Comparison of ENCODE assay signal across 1 cellular context in the genomic region with DNA sequence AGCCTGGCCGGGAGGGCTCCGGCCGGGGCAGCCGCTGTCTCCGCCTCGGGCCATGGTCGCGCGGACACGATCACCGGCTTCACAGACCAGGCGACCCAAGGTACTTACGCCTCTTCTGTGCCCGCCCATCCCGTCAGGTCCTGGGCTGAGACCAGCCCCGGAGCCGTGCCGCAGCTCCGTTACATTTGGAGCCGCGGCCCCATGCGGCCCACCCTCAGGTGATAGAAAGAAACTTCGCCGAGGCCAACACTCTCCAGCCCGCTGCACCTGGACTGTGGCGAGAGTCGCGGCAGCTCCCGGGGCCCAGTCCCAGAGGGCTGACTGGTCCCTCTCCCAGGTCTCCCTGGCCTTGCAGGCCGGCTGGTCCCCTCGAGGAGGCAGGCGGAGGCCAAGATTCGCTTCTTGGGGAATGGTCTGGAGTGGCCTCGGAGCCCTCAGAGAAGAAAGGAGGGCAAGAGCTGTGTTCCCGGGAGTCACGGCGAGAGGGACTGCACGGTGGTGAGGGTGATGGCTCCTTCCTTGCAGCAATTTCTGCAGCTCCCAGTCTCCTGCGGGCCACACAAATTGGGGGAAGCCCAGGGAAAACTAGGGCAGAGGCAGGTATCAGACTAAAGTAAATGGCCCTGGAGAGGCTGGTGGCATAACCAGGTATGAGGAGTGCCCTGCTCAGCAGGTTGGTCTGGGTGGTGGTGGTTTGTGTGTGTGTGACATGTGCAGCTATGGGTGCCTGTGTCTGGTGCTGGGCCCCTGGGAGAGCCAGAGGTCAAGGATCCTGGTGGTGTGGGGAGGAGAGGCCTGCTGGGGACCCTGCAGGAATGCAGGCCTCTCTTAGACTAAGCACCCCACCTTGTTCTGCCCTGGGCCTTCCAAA.
TF ChIP-seq lines count a peak whose summit lies in the region.

No MANE protein-coding gene starts in this region.

TF ChIP-seq in HepG2, 621 proteins besides CTCF, POLR2A, EP300 and RAD21 (continued from another document and continues in another):
- TF ChIP-seq, protein P1, sequence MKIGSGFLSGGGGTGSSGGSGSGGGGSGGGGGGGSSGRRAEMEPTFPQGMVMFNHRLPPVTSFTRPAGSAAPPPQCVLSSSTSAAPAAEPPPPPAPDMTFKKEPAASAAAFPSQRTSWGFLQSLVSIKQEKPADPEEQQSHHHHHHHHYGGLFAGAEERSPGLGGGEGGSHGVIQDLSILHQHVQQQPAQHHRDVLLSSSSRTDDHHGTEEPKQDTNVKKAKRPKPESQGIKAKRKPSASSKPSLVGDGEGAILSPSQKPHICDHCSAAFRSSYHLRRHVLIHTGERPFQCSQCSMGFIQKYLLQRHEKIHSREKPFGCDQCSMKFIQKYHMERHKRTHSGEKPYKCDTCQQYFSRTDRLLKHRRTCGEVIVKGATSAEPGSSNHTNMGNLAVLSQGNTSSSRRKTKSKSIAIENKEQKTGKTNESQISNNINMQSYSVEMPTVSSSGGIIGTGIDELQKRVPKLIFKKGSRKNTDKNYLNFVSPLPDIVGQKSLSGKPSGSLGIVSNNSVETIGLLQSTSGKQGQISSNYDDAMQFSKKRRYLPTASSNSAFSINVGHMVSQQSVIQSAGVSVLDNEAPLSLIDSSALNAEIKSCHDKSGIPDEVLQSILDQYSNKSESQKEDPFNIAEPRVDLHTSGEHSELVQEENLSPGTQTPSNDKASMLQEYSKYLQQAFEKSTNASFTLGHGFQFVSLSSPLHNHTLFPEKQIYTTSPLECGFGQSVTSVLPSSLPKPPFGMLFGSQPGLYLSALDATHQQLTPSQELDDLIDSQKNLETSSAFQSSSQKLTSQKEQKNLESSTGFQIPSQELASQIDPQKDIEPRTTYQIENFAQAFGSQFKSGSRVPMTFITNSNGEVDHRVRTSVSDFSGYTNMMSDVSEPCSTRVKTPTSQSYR (CRISPR knock-in tag; IDR thresholded peaks at IDR 0.05; ENCODE audit: borderline replicate concordance): no peak
- TF ChIP-seq ATAD3A (CRISPR knock-in tag; IDR thresholded peaks at IDR 0.05) (no peak), ZNF430 (CRISPR knock-in tag; IDR thresholded peaks at IDR 0.05) (peak; percentile 79), CCAR2 (optimal IDR thresholded peaks at IDR 0.05; ENCODE audit: low read depth, low read length) (no peak), TBL1XR1 (IDR thresholded peaks at IDR 0.05; ENCODE audit: borderline replicate concordance, low read length, partially characterized antibody) (no peak), ZMAT3 (CRISPR knock-in tag; conservative IDR thresholded peaks at IDR 0.05) (peak; percentile 26; the same call in 1 of the 2 replicates), HMGA1 (CRISPR knock-in tag; conservative IDR thresholded peaks at IDR 0.05) (no peak), RXRB (CRISPR knock-in tag; IDR thresholded peaks at IDR 0.05; ENCODE audit: borderline replicate concordance) (peak; percentile 6; the same call in 1 of the 2 replicates), RFX3 (CRISPR knock-in tag; IDR thresholded peaks at IDR 0.05) (no peak), NFIB (CRISPR knock-in tag; IDR thresholded peaks at IDR 0.05; ENCODE audit: borderline replicate concordance) (no peak), ISL2 (CRISPR knock-in tag; IDR thresholded peaks at IDR 0.05) (no peak), POGZ (CRISPR knock-in tag; IDR thresholded peaks at IDR 0.05) (0 out of 2 replicates have a peak, but pooled peaks have one; percentile 18), MED13 (CRISPR knock-in tag; IDR thresholded peaks at IDR 0.05) (no peak), FIP1L1 (IDR thresholded peaks at IDR 0.05; ENCODE audit: borderline replicate concordance, insufficient read depth, low read depth, low read length) (no peak), TEAD2 (CRISPR knock-in tag; IDR thresholded peaks at IDR 0.05) (no peak), ZSCAN21 (CRISPR knock-in tag; IDR thresholded peaks at IDR 0.05; ENCODE audit: borderline replicate concordance) (peak; percentile 44; the same call in 1 of the 2 replicates), ZNF570 (CRISPR knock-in tag; IDR thresholded peaks at IDR 0.05; ENCODE audit: borderline replicate concordance) (no peak), ELF4 (CRISPR knock-in tag; IDR thresholded peaks at IDR 0.05; ENCODE audit: borderline replicate concordance) (no peak), ZNF44 (CRISPR knock-in tag; IDR thresholded peaks at IDR 0.05) (peak; percentile 57; the same call in 1 of the 2 replicates)
- TF ChIP-seq, protein P2, sequence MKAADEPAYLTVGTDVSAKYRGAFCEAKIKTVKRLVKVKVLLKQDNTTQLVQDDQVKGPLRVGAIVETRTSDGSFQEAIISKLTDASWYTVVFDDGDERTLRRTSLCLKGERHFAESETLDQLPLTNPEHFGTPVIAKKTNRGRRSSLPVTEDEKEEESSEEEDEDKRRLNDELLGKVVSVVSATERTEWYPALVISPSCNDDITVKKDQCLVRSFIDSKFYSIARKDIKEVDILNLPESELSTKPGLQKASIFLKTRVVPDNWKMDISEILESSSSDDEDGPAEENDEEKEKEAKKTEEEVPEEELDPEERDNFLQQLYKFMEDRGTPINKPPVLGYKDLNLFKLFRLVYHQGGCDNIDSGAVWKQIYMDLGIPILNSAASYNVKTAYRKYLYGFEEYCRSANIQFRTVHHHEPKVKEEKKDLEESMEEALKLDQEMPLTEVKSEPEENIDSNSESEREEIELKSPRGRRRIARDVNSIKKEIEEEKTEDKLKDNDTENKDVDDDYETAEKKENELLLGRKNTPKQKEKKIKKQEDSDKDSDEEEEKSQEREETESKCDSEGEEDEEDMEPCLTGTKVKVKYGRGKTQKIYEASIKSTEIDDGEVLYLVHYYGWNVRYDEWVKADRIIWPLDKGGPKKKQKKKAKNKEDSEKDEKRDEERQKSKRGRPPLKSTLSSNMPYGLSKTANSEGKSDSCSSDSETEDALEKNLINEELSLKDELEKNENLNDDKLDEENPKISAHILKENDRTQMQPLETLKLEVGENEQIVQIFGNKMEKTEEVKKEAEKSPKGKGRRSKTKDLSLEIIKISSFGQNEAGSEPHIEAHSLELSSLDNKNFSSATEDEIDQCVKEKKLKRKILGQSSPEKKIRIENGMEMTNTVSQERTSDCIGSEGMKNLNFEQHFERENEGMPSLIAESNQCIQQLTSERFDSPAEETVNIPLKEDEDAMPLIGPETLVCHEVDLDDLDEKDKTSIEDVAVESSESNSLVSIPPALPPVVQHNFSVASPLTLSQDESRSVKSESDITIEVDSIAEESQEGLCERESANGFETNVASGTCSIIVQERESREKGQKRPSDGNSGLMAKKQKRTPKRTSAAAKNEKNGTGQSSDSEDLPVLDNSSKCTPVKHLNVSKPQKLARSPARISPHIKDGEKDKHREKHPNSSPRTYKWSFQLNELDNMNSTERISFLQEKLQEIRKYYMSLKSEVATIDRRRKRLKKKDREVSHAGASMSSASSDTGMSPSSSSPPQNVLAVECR (CRISPR knock-in tag; IDR thresholded peaks at IDR 0.05; ENCODE audit: borderline replicate concordance): peak; percentile 60; the same call in 1 of the 2 replicates
- TF ChIP-seq, protein P3, sequence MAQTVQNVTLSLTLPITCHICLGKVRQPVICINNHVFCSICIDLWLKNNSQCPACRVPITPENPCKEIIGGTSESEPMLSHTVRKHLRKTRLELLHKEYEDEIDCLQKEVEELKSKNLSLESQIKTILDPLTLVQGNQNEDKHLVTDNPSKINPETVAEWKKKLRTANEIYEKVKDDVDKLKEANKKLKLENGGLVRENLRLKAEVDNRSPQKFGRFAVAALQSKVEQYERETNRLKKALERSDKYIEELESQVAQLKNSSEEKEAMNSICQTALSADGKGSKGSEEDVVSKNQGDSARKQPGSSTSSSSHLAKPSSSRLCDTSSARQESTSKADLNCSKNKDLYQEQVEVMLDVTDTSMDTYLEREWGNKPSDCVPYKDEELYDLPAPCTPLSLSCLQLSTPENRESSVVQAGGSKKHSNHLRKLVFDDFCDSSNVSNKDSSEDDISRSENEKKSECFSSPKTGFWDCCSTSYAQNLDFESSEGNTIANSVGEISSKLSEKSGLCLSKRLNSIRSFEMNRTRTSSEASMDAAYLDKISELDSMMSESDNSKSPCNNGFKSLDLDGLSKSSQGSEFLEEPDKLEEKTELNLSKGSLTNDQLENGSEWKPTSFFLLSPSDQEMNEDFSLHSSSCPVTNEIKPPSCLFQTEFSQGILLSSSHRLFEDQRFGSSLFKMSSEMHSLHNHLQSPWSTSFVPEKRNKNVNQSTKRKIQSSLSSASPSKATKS (CRISPR knock-in tag; IDR thresholded peaks at IDR 0.05): no peak
- TF ChIP-seq, protein P4, sequence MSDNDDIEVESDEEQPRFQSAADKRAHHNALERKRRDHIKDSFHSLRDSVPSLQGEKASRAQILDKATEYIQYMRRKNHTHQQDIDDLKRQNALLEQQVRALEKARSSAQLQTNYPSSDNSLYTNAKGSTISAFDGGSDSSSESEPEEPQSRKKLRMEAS (IDR thresholded peaks at IDR 0.05): peak; percentile 77
- TF ChIP-seq, protein P5, sequence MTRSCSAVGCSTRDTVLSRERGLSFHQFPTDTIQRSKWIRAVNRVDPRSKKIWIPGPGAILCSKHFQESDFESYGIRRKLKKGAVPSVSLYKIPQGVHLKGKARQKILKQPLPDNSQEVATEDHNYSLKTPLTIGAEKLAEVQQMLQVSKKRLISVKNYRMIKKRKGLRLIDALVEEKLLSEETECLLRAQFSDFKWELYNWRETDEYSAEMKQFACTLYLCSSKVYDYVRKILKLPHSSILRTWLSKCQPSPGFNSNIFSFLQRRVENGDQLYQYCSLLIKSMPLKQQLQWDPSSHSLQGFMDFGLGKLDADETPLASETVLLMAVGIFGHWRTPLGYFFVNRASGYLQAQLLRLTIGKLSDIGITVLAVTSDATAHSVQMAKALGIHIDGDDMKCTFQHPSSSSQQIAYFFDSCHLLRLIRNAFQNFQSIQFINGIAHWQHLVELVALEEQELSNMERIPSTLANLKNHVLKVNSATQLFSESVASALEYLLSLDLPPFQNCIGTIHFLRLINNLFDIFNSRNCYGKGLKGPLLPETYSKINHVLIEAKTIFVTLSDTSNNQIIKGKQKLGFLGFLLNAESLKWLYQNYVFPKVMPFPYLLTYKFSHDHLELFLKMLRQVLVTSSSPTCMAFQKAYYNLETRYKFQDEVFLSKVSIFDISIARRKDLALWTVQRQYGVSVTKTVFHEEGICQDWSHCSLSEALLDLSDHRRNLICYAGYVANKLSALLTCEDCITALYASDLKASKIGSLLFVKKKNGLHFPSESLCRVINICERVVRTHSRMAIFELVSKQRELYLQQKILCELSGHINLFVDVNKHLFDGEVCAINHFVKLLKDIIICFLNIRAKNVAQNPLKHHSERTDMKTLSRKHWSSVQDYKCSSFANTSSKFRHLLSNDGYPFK (CRISPR knock-in tag; IDR thresholded peaks at IDR 0.05; ENCODE audit: borderline replicate concordance): no peak
- TF ChIP-seq, protein P6, sequence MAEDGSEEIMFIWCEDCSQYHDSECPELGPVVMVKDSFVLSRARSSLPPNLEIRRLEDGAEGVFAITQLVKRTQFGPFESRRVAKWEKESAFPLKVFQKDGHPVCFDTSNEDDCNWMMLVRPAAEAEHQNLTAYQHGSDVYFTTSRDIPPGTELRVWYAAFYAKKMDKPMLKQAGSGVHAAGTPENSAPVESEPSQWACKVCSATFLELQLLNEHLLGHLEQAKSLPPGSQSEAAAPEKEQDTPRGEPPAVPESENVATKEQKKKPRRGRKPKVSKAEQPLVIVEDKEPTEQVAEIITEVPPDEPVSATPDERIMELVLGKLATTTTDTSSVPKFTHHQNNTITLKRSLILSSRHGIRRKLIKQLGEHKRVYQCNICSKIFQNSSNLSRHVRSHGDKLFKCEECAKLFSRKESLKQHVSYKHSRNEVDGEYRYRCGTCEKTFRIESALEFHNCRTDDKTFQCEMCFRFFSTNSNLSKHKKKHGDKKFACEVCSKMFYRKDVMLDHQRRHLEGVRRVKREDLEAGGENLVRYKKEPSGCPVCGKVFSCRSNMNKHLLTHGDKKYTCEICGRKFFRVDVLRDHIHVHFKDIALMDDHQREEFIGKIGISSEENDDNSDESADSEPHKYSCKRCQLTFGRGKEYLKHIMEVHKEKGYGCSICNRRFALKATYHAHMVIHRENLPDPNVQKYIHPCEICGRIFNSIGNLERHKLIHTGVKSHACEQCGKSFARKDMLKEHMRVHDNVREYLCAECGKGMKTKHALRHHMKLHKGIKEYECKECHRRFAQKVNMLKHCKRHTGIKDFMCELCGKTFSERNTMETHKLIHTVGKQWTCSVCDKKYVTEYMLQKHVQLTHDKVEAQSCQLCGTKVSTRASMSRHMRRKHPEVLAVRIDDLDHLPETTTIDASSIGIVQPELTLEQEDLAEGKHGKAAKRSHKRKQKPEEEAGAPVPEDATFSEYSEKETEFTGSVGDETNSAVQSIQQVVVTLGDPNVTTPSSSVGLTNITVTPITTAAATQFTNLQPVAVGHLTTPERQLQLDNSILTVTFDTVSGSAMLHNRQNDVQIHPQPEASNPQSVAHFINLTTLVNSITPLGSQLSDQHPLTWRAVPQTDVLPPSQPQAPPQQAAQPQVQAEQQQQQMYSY (CRISPR knock-in tag; IDR thresholded peaks at IDR 0.05): no peak
- TF ChIP-seq, protein P7, sequence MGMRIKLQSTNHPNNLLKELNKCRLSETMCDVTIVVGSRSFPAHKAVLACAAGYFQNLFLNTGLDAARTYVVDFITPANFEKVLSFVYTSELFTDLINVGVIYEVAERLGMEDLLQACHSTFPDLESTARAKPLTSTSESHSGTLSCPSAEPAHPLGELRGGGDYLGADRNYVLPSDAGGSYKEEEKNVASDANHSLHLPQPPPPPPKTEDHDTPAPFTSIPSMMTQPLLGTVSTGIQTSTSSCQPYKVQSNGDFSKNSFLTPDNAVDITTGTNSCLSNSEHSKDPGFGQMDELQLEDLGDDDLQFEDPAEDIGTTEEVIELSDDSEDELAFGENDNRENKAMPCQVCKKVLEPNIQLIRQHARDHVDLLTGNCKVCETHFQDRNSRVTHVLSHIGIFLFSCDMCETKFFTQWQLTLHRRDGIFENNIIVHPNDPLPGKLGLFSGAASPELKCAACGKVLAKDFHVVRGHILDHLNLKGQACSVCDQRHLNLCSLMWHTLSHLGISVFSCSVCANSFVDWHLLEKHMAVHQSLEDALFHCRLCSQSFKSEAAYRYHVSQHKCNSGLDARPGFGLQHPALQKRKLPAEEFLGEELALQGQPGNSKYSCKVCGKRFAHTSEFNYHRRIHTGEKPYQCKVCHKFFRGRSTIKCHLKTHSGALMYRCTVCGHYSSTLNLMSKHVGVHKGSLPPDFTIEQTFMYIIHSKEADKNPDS (CRISPR knock-in tag; IDR thresholded peaks at IDR 0.05): no peak
- TF ChIP-seq, protein P8, sequence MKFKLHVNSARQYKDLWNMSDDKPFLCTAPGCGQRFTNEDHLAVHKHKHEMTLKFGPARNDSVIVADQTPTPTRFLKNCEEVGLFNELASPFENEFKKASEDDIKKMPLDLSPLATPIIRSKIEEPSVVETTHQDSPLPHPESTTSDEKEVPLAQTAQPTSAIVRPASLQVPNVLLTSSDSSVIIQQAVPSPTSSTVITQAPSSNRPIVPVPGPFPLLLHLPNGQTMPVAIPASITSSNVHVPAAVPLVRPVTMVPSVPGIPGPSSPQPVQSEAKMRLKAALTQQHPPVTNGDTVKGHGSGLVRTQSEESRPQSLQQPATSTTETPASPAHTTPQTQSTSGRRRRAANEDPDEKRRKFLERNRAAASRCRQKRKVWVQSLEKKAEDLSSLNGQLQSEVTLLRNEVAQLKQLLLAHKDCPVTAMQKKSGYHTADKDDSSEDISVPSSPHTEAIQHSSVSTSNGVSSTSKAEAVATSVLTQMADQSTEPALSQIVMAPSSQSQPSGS (CRISPR knock-in tag; IDR thresholded peaks at IDR 0.05): no peak; the same call in 1 of the 2 replicates
- TF ChIP-seq, protein P9, sequence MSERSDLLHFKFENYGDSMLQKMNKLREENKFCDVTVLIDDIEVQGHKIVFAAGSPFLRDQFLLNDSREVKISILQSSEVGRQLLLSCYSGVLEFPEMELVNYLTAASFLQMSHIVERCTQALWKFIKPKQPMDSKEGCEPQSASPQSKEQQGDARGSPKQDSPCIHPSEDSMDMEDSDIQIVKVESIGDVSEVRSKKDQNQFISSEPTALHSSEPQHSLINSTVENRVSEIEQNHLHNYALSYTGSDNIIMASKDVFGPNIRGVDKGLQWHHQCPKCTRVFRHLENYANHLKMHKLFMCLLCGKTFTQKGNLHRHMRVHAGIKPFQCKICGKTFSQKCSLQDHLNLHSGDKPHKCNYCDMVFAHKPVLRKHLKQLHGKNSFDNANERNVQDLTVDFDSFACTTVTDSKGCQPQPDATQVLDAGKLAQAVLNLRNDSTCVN (CRISPR knock-in tag; IDR thresholded peaks at IDR 0.05; ENCODE audit: borderline replicate concordance): no peak
